ENCODE assay signal across 8 cellular contexts in the genomic region with DNA sequence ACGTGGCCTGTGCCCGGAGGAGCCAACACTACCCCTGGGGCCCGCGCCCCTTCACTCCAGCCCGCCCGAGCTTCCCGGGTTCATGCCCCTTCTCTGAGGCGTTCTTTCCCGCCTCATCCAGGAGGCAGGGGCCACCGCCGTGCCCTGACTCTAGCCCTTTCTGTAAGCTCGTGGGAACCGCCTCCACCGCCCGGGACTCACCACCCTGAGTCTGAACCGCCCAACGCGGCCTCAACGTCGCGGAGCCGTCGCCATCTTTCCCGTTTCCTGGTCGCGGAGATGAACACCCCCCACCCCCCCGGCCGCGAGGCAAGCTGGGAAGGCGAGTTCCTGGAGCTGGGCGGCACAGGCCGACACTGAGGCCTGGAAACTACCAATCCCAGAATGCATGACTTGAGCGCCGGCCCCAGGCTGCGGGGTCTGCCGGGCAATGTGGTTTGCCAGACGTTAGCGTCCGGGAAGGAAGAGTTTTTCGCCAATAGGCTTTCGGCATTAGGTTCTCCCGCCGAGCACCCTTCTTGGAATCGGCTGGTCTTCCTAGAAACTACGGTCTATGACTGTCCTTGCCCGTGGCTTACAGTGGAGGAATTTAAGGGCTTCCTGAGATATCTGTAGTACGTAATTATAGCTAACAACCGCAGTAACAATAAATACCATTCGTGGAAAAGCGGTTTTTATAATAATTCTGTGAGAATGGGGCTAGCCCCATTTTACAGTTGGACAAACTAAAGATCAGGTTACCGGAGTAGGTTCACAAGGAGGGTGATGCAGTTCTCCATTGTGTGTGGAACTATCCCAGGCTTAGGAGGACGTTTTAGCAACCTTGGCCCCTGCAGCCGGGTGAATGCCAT. TPM values are rescaled to one million over a fixed set of nuclear protein-coding genes. Genes with fewer than 3 reads are reported as not detected.
DNase-seq lines count a peak whose midpoint lies in the region; ATAC-seq, FAIRE-seq and TF ChIP-seq lines count a peak whose summit lies in the region.

Gene DDX23 (minus strand): TSS at position 281 of the 851 bp plus-strand sequence. CDS start 6,381 bp downstream, outside the sequence.

- POLR2A ChIA-PET in activated naive CD8-positive, alpha-beta T cell treated with anti-CD3 and anti-CD28 coated beads, Interleukin-2, amount 10 ng/mL, durations not matched to agents 7 days and 5 days (lab: Charles Lee) = interaction anchor here (0.6 to 3.3 kb wide), 33 partner anchors 8 to 889 kb away, joined by 3 to 25 read pairs (median 4); partner anchors contain the start of genes ARF3, CCNT1, DDN and FKBP11

- peak within 1 kb of the TSS; percentile 92 for H3K27ac Mint-ChIP-seq in activated naive CD8-positive, alpha-beta T cell treated with anti-CD3 and anti-CD28 coated beads, Interleukin-2, amount 10 ng/mL, durations not matched to agents 7 days and 5 days

- peaks cover 48% of the 10 kb centered on the region for H3K79me2 ChIP-seq in SU-DHL-6 (ENCODE audit: insufficient read depth, low read length)

- no peaks in the 10 kb centered on the region for H3K27me3 ChIP-seq in SU-DHL-6 (ENCODE audit: low read length)
- H3K27me3 ChIP-seq in pancreas = no peaks in the 10 kb centered on the region
- H3K27me3 ChIP-seq in tibial artery = no peaks in the 10 kb centered on the region

- peak within 1 kb of the TSS; percentile 70 for H3K27ac ChIP-seq in SU-DHL-6 (ENCODE audit: low read depth, low read length)
- H3K27ac ChIP-seq in pancreas = peak within 1 kb of the TSS; percentile 56 to 82 (median 70)
- H3K27ac ChIP-seq in tibial artery = peak within 1 kb of the TSS; percentile 84 to 90

- TF ChIP-seq POLR2A in GM10847 (IDR thresholded peaks at IDR 0.05; ENCODE audit: extremely low read depth, insufficient read length) = peak; percentile 84

- peaks cover 15% of the 10 kb centered on the region for H3K36me3 Mint-ChIP-seq in activated naive CD8-positive, alpha-beta T cell treated with anti-CD3 and anti-CD28 coated beads, Interleukin-2, amount 10 ng/mL, durations not matched to agents 7 days and 5 days

- DNase-seq in NCI-H128 (lab: John Stamatoyannopoulos, UW; ENCODE audit: unreplicated experiment) = peak; percentile 93
- DNase-seq in activated naive CD8-positive, alpha-beta T cell treated with anti-CD3 and anti-CD28 coated beads, Interleukin-2, amount 10 ng/mL, durations not matched to agents 7 days and 5 days = peak; percentile 87
- DNase-seq in Right ventricle myocardium inferior (ENCODE audit: missing footprints) = peak; percentile 97
- peak; percentile 89 to 96 (median 94) for DNase-seq in pancreas
- peak; percentile 95 to 98 for DNase-seq in tibial artery

- H3K36me3 ChIP-seq in SU-DHL-6 (ENCODE audit: low read length) (no peaks in the 10 kb centered on the region), pancreas (no peaks in the 10 kb centered on the region), tibial artery (peaks cover 0 to 4% (median 0%) of the 10 kb centered on the region in 3 donors)

- peak within 1 kb of the TSS; percentile 70 for H2AFZ ChIP-seq in SU-DHL-6 (ENCODE audit: low read depth, low read length, severe bottlenecking)

- no peaks in the 10 kb centered on the region for H3K9me2 ChIP-seq in SU-DHL-6 (replicated peaks; ENCODE audit: insufficient read depth, low read length)

- no peaks in the 10 kb centered on the region for H4K20me1 ChIP-seq in SU-DHL-6 (ENCODE audit: low read depth, low read length)

- TF ChIP-seq CTCF in SU-DHL-6 (IDR thresholded peaks at IDR 0.05; ENCODE audit: insufficient read depth, low read length, poor library complexity, severe bottlenecking) (no peak), pancreas (IDR thresholded peaks at IDR 0.05) (no peak), tibial artery (IDR thresholded peaks at IDR 0.05) (no peak)

- no peaks in the 10 kb centered on the region for H3K27me3 Mint-ChIP-seq in activated naive CD8-positive, alpha-beta T cell treated with anti-CD3 and anti-CD28 coated beads, Interleukin-2, amount 10 ng/mL, durations not matched to agents 7 days and 5 days

- H3K9me3 Mint-ChIP-seq in activated naive CD8-positive, alpha-beta T cell treated with anti-CD3 and anti-CD28 coated beads, Interleukin-2, amount 10 ng/mL, durations not matched to agents 7 days and 5 days = no peaks in the 10 kb centered on the region

- peaks cover 29% of the 10 kb centered on the region for H3K4me1 Mint-ChIP-seq in activated naive CD8-positive, alpha-beta T cell treated with anti-CD3 and anti-CD28 coated beads, Interleukin-2, amount 10 ng/mL, durations not matched to agents 7 days and 5 days

- peak; percentile 94 for ATAC-seq in HG02678 (IDR thresholded peaks at IDR 0.05; ENCODE audit: unreplicated experiment)
- ATAC-seq in activated naive CD8-positive, alpha-beta T cell treated with anti-CD3 and anti-CD28 coated beads, Interleukin-2, amount 10 ng/mL, durations not matched to agents 7 days and 5 days (ENCODE audit: low read depth) = peak; percentile 95
- ATAC-seq in Right ventricle myocardium inferior = peak; percentile 99
- ATAC-seq in pancreas = peak; percentile 95 to 98 (median 97)

- WGBS in pancreas, 2 donors = 0 to 1% methylated on average over 49 to 53 of the region's 53 CpGs

- peak within 1 kb of the TSS; percentile 87 for H3K9ac ChIP-seq in SU-DHL-6 (ENCODE audit: low read length)

- H3K4me3 ChIP-seq in SU-DHL-6 (ENCODE audit: insufficient read depth, low read length, poor library complexity, severe bottlenecking) = peak within 1 kb of the TSS; percentile 94
- peak within 1 kb of the TSS; percentile 88 to 98 (median 92) for H3K4me3 ChIP-seq in pancreas
- H3K4me3 ChIP-seq in tibial artery = peak within 1 kb of the TSS; percentile 73 to 97

- H3K4me1 ChIP-seq in pancreas (peaks cover 10 to 15% (median 10%) of the 10 kb centered on the region in 3 donors), tibial artery (peaks cover 0 to 30% (median 21%) of the 10 kb centered on the region in 4 donors)

- intact Hi-C loops in Right ventricle myocardium inferior (cut with DNase I) = loop anchor here (1.0 to 5.0 kb wide), 3 partner anchors 38 to 145 kb away; partner anchors contain the start of gene DDN
- intact Hi-C loops in pancreas (cut with DNase I) = loop anchor here in 1 of 3 donors (5.0 kb wide), 2 partner anchors 40 to 85 kb away; no protein-coding TSS in a partner anchor
- intact Hi-C loops in tibial artery (cut with DNase I; ENCODE audit: low total_unique reads) = loop anchor here (5.0 kb wide), 1 partner anchor 85 kb away; no protein-coding TSS in a partner anchor

- H3K4me2 ChIP-seq in SU-DHL-6 (ENCODE audit: low read depth, low read length, poor library complexity, severe bottlenecking) = peak within 1 kb of the TSS; percentile 91

- FAIRE-seq in pancreas (lab: Jason Lieb, UNC) = peak; percentile 89

- 0 out of 2 replicates have a peak, but pooled peaks cover 2% of the 10 kb centered on the region for H3F3A ChIP-seq in SU-DHL-6 (ENCODE audit: insufficient read depth)

- H3K4me3 Mint-ChIP-seq in activated naive CD8-positive, alpha-beta T cell treated with anti-CD3 and anti-CD28 coated beads, Interleukin-2, amount 10 ng/mL, durations not matched to agents 7 days and 5 days = peak within 1 kb of the TSS; percentile 85

- H3K9me3 ChIP-seq in SU-DHL-6 (ENCODE audit: insufficient read depth, low read length) (no peaks in the 10 kb centered on the region), pancreas (no peaks in the 10 kb centered on the region), tibial artery (no peaks in the 10 kb centered on the region)

RNA-seq across cellular contexts. Expression of gene DDX23, which starts in this region (rescaled TPM):
- 100 to 1,000 TPM; 135 to 162 TPM for total RNA-seq in activated naive CD8-positive, alpha-beta T cell treated with anti-CD3 and anti-CD28 coated beads, Interleukin-2, amount 10 ng/mL, durations not matched to agents 7 days and 5 days
- total RNA-seq in Right ventricle myocardium inferior (37.2 TPM), pancreas (10 to 100 TPM; 25.9 to 49.3 (median 32.1) TPM)
- polyA plus RNA-seq in pancreas = 10 to 100 TPM; 32.4 to 55.6 TPM

Comparison
In these comparisons a context has a peak if more than half of its experiments do, and no peak if none do; other contexts are left out.
1. Peak in every context shown above with its lines: DNase-seq, ATAC-seq, H3K4me3 ChIP-seq and H3K27ac ChIP-seq.